Comparison of ENCODE assay signal across 9 cellular contexts in genomic region chr1:224106568-224107281, GRCh38.
DNase-seq lines count a peak whose midpoint lies in the region; ATAC-seq lines count a peak whose summit lies in the region.
"Had no signal": no experiment of that assay in that cellular context is flagged by ENCODE, and none has a peak within 500 bp of the region (broad histone marks: within the 10 kb centered on the region; RNA-seq: fewer than 3 reads in every experiment).

No MANE protein-coding gene starts in this region.

- peaks cover 3% of the 10 kb centered on the region for H3K4me1 Mint-ChIP-seq in activated naive CD8-positive, alpha-beta T cell treated with anti-CD3 and anti-CD28 coated beads, Interleukin-2, amount 50 U/mL, for 24 hours

- H3K9me3 Mint-ChIP-seq in activated naive CD8-positive, alpha-beta T cell treated with anti-CD3 and anti-CD28 coated beads, Interleukin-2, amount 50 U/mL, for 24 hours = no peaks in the 10 kb centered on the region

- no peak overlapping the region for H3K9ac ChIP-seq in BLaER1

- no peaks in the 10 kb centered on the region for H4K20me1 ChIP-seq in BLaER1

- DNase-seq in NCI-H2196 (lab: John Stamatoyannopoulos, UW; ENCODE audit: unreplicated experiment) (peak; percentile 60), left kidney (ENCODE audit: low read depth, low spot score) (peak; percentile 54), amygdala (lab: John Stamatoyannopoulos, UW) (no peak), Ammon's horn (ENCODE audit: low spot score) (no peak)
- DNase-seq in activated naive CD8-positive, alpha-beta T cell treated with anti-CD3 and anti-CD28 coated beads, Interleukin-2, amount 50 U/mL, for 24 hours = no peak

- no peaks in the 10 kb centered on the region for H3K36me3 ChIP-seq in BLaER1

- H3K4me1 ChIP-seq in BLaER1 = peaks cover 7% of the 10 kb centered on the region

- H3K27ac ChIP-seq in BLaER1 = no peak overlapping the region
- H3K27ac ChIP-seq: skin epidermis had no signal

- peaks cover 15% of the 10 kb centered on the region for H3K27me3 Mint-ChIP-seq in activated naive CD8-positive, alpha-beta T cell treated with anti-CD3 and anti-CD28 coated beads, Interleukin-2, amount 50 U/mL, for 24 hours

- H3K36me3 Mint-ChIP-seq in activated naive CD8-positive, alpha-beta T cell treated with anti-CD3 and anti-CD28 coated beads, Interleukin-2, amount 50 U/mL, for 24 hours (ENCODE audit: low read depth) = no peaks in the 10 kb centered on the region

- no peak overlapping the region for H3K27ac Mint-ChIP-seq in activated naive CD8-positive, alpha-beta T cell treated with anti-CD3 and anti-CD28 coated beads, Interleukin-2, amount 50 U/mL, for 24 hours

- no peak overlapping the region for H3K4me3 ChIP-seq in BLaER1
- H3K4me3 ChIP-seq: skin epidermis had no signal

- 0 out of 2 replicates have a peak overlapping the region, but pooled peaks have one; percentile 24 for H3K4me2 ChIP-seq in BLaER1

- H3K27me3 ChIP-seq in BLaER1 = no peaks in the 10 kb centered on the region

- H3K4me3 Mint-ChIP-seq in activated naive CD8-positive, alpha-beta T cell treated with anti-CD3 and anti-CD28 coated beads, Interleukin-2, amount 50 U/mL, for 24 hours = no peak overlapping the region

- no peaks in the 10 kb centered on the region for H3K9me3 ChIP-seq in BLaER1

- ATAC-seq in GM18499 (IDR thresholded peaks at IDR 0.05; ENCODE audit: insufficient read depth, unreplicated experiment) (peak; percentile 70), HG03103 (IDR thresholded peaks at IDR 0.05; ENCODE audit: low read depth, unreplicated experiment) (peak; percentile 91)
- peak; percentile 49 for ATAC-seq in activated naive CD8-positive, alpha-beta T cell treated with anti-CD3 and anti-CD28 coated beads, Interleukin-2, amount 50 U/mL, for 24 hours

Comparison
In these comparisons a context has a peak if more than half of its experiments do, and no peak if none do; other contexts are left out.
1. DNase-seq: peak in NCI-H2196 (single experiment) and left kidney (single experiment); none in activated naive CD8-positive, alpha-beta T cell treated with anti-CD3 and anti-CD28 coated beads, Interleukin-2, amount 50 U/mL, for 24 hours (single experiment), amygdala (0 of 56) and Ammon's horn (single experiment).
2. Peak in every context shown above with its lines, with median percentiles within 50 percentile points of each other: ATAC-seq.